8 cellular contexts compared by ENCODE assay signal in genomic region chr2:96138146-96139145, GRCh38. TPM values are rescaled to one million over a fixed set of nuclear protein-coding genes. Genes with fewer than 3 reads are reported as not detected.
DNase-seq lines count a peak whose midpoint lies in the region; ATAC-seq and TF ChIP-seq lines count a peak whose summit lies in the region.

Gene ASTL, minus strand, starts transcription at chr2:96138502. Its CDS starts 66 bp downstream, at chr2:96138436.

- H3K4me1 ChIP-seq in neutrophil (ENCODE audit: control insufficient read depth in 1 of 2, insufficient read depth in 1 of 2, low read depth in 1 of 2, low read length in 1 of 2), result no peaks in the 10 kb centered on the region

- H3K9me3 ChIP-seq in neutrophil, result no peaks in the 10 kb centered on the region

- H3K4me3 ChIP-seq in neutrophil (ENCODE audit: low read depth in 1 of 2, low read length in 1 of 2), result no peak within 1 kb of the TSS

- peak; percentile 33 for ATAC-seq in GM21723 (IDR thresholded peaks at IDR 0.05; ENCODE audit: unreplicated experiment)

- TF ChIP-seq CTCF in neutrophil (IDR thresholded peaks at IDR 0.05), result peak; percentile 41

- H3K27ac ChIP-seq in neutrophil, result no peak within 1 kb of the TSS

- no peaks in the 10 kb centered on the region for H3K27me3 ChIP-seq in neutrophil

- in situ Hi-C loops in G401 (cut with HindIII; ENCODE audit: low sequenced_read_pairs), result no loop called here

- DNase-seq in COLO668 (lab: John Stamatoyannopoulos, UW; ENCODE audit: unreplicated experiment) (peak; percentile 72), NCI-H748 treated with DMSO at 0.1 percent for 48 hours (lab: John Stamatoyannopoulos, UW) (peak; percentile 40), activated T-cell treated with anti-CD3 and anti-CD28 coated beads for 4 hours (peak; percentile 54), fibroblast of peridontal ligament (ENCODE audit: extremely low read depth) (peak; percentile 28), G401 (ENCODE audit: low spot score) (no peak), foreskin melanocyte (no peak)

- H3K36me3 ChIP-seq in neutrophil, result no peaks in the 10 kb centered on the region

RNA-seq across cellular contexts. Expression of gene ASTL, which starts in this region (rescaled TPM):
- 2.6 TPM in 1 of 2 replicates, not detected in the other for total RNA-seq in G401 (2014; rRNA removed; shearing (Covaris generic))

Comparison
In these comparisons a context has a peak if more than half of its experiments do, and no peak if none do; other contexts are left out.
1. DNase-seq: peak in COLO668 (single experiment), NCI-H748 treated with DMSO at 0.1 percent for 48 hours (single experiment), activated T-cell treated with anti-CD3 and anti-CD28 coated beads for 4 hours (single experiment) and fibroblast of peridontal ligament (single experiment); none in G401 (single experiment) and foreskin melanocyte (single experiment).